Comparison of ENCODE assay signal across 20 cellular contexts in the genomic region with DNA sequence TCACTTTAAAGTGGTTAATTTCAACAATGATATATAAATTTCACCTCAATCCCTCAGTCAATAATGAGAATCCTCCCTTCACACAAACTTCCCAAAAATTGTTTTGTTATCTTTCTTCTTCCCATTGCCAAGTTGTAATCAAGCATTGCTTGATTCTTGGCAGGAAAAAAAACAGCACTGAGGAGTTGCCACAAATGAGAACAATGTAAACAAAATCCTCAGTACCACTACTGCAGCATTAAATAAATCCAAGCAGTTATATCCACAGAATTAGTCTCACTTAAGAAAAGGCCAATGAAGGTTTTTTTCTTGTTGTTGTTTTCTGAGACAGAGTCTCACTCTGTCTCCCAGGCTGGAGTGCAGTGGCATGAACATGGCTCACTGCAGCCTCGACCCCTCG.
"Had no signal": no experiment of that assay in that cellular context is flagged by ENCODE, and none has a peak within 500 bp of the region (broad histone marks: within the 10 kb centered on the region; RNA-seq: fewer than 3 reads in every experiment).

No MANE protein-coding gene starts in this region.

- H3K27me3 ChIP-seq: SJSA1 had no signal

- H3K36me3 ChIP-seq: SJSA1 had no signal

- H3K27ac ChIP-seq: KMS-11, SJSA1, SK-N-MC had no signal

- H3K9ac ChIP-seq: KMS-11 had no signal

- DNase-seq: Kasumi-1, MM.1S, NCI-H1105, NCI-H1417, NCI-H1436 treated with DMSO at 0.1 percent for 48 hours, NCI-H1694, NCI-H187 treated with DMSO at 0.1 percent for 48 hours, NCI-H2029 treated with DMSO at 0.1 percent for 48 hours, NCI-H2171 treated with DMSO at 0.1 percent for 48 hours, NCI-H524, NCI-H526 treated with DMSO at 0.1 percent for 48 hours, NCI-H748 treated with DMSO at 0.1 percent for 48 hours, Right ventricle myocardium superior, RPMI8226, SIG-M5, SW 1271 had no signal

- H3K4me3 ChIP-seq: SJSA1, SK-N-MC had no signal

- H3K9me3 ChIP-seq: SJSA1 had no signal

- H3K4me1 ChIP-seq: SJSA1 had no signal

- FAIRE-seq: RCC 7860 had no signal

- H3K4me2 ChIP-seq: KMS-11 had no signal
